ENCODE assay signal across 18 cellular contexts in genomic region chr14:102862154-102862772, GRCh38.
"Had no signal": no experiment of that assay in that cellular context is flagged by ENCODE, and none has a peak within 500 bp of the region (broad histone marks: within the 10 kb centered on the region; RNA-seq: fewer than 3 reads in every experiment).

No MANE protein-coding gene starts in this region.

- H3K9me3 ChIP-seq: gastrocnemius medialis had no signal

- H3K27me3 ChIP-seq: gastrocnemius medialis, heart right ventricle had no signal

- H3K27me3 Mint-ChIP-seq: central memory CD8-positive, alpha-beta T cell; stimulated activated naive B cell treated with anti-CD40 and anti-IgM and Interleukin-4, amounts not matched to agents 10 μg/mL and 1 μg/mL and 100 μg/mL, for 72 hours; type B pancreatic cell had no signal

- H3K27ac Mint-ChIP-seq: endodermal cell; natural killer cell; stimulated activated naive B cell treated with anti-CD40 and anti-IgM and Interleukin-4, amounts not matched to agents 10 μg/mL and 1 μg/mL and 100 μg/mL, for 72 hours; type B pancreatic cell had no signal

- H3K4me1 Mint-ChIP-seq: endodermal cell, neural crest cell had no signal

- H3K4me3 ChIP-seq: gastrocnemius medialis, heart right ventricle, left ventricle myocardium inferior, lower lobe of right lung had no signal

- H3K36me3 ChIP-seq: gastrocnemius medialis, left ventricle myocardium inferior, lower lobe of right lung had no signal

- H3K27ac ChIP-seq: gastrocnemius medialis, heart right ventricle, left ventricle myocardium inferior, lower lobe of right lung had no signal

- ATAC-seq: gastrocnemius medialis; heart right ventricle; lower lobe of right lung; natural killer cell; sciatic nerve; stimulated activated naive B cell treated with anti-CD40 and anti-IgM and Interleukin-4, amounts not matched to agents 10 μg/mL and 1 μg/mL and 100 μg/mL, for 72 hours had no signal

- H3K4me3 Mint-ChIP-seq: central memory CD8-positive, alpha-beta T cell; endodermal cell; natural killer cell; neural crest cell; stimulated activated naive B cell treated with anti-CD40 and anti-IgM and Interleukin-4, amounts not matched to agents 10 μg/mL and 1 μg/mL and 100 μg/mL, for 72 hours; type B pancreatic cell had no signal

- DNase-seq: cortex of kidney; endodermal cell; erythroblast; gastrocnemius medialis; heart right ventricle; hypothalamus; left ventricle myocardium inferior; lower lobe of right lung; mesendoderm; natural killer cell; posterior cingulate gyrus; stimulated activated CD4-positive, alpha-beta T cell treated with anti-CD3 and anti-CD28 coated beads, Interleukin-2, amount 100 ng/mL, for 24 hours; stimulated activated CD4-positive, alpha-beta T cell treated with anti-CD3 and anti-CD28 coated beads, Interleukin-4, amount 100 ng/mL, for 4 hours; stimulated activated naive B cell treated with anti-CD40 and anti-IgM and Interleukin-4, amounts not matched to agents 10 μg/mL and 1 μg/mL and 100 μg/mL, for 72 hours had no signal

- H3K4me1 ChIP-seq: gastrocnemius medialis, heart right ventricle, left ventricle myocardium inferior had no signal
